Comparison of ENCODE assay signal across 1 cellular context in genomic region chr18:50790956-50791355, GRCh38.
TF ChIP-seq lines count a peak whose summit lies in the region.

No MANE protein-coding gene starts in this region.

TF ChIP-seq in GM23338, 12 proteins besides CTCF, POLR2A, EP300 and RAD21 (continued from another document):
- TF ChIP-seq REST (IDR thresholded peaks at IDR 0.05; ENCODE audit: unreplicated experiment) (no peak), ETS1 (IDR thresholded peaks at IDR 0.05) (no peak), EZH2 (IDR thresholded peaks at IDR 0.05; ENCODE audit: low read depth, unreplicated experiment) (no peak), EZH2phosphoT487 (IDR thresholded peaks at IDR 0.05; ENCODE audit: unreplicated experiment) (no peak)
